Comparison of ENCODE assay signal across 24 cellular contexts in the genomic region with DNA sequence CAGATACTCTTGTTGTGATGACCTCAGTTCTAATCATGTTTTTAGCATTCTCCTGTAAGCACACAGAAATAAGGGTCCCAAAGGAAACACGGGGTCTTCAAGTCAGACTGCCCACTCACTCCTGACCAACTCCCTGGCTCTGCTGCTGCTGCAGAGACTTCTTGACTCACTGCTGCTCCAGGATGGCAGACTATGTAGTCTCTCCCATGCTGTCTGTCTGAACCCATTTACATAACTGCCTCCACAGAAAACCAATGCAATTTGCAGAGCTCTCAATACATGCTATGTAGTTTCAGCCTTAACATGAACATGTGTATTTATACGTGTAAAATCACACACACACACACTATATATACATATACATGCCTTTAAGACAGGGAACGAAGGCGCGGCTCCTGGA.
"Had no signal": no experiment of that assay in that cellular context is flagged by ENCODE, and none has a peak within 500 bp of the region (broad histone marks: within the 10 kb centered on the region; RNA-seq: fewer than 3 reads in every experiment).

No MANE protein-coding gene starts in this region.

- H3K9me3 ChIP-seq: SJCRH30 had no signal

- H3K4me3 ChIP-seq: SJCRH30 had no signal

- DNase-seq: IMR-90, Karpas-422, KG1, MM.1S, NCI-H1092 treated with DMSO at 0.1 percent for 48 hours, NCI-H1436, NCI-H187, NCI-H2029, NCI-H2081 treated with DMSO at 0.1 percent for 48 hours, NCI-H2171, NCI-H226, NCI-H446, NCI-H510A, NCI-H524 treated with DMSO at 0.1 percent for 48 hours, NCI-H69, NCI-H774, PC-3, SHP77 treated with DMSO at 0.1 percent for 48 hours, SJCRH30 had no signal

- ATAC-seq: HepG2, Panc1, PC-3, Right ventricle myocardium inferior, SK-N-SH treated with all-trans-retinoic acid at 6 μM for 48 hours had no signal

- H3K36me3 ChIP-seq: SJCRH30 had no signal

- H3K27ac ChIP-seq: RWPE1, SJCRH30 had no signal

- H3K4me1 ChIP-seq: SJCRH30 had no signal
